ENCODE assay signal across 12 cellular contexts in the genomic region with DNA sequence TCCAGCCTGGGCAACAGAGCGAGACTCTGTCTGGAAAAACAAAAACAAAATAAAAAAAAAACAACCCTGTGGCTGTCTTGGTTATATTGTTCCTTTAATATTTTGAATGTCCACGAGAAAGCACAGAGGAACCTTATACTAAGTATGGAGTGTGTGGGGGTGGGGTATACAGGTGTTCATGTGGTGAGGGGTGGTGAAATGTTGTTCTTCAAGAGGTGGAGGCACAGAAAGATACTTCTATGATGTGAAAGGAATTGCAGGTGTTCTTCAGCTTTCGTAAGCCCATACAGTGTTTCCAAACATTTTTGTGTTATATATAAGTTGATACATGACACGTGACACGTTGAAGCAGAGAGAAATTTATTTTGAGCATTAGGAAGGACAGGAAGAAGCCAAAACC.
"Had no signal": no experiment of that assay in that cellular context is flagged by ENCODE, and none has a peak within 500 bp of the region (broad histone marks: within the 10 kb centered on the region; RNA-seq: fewer than 3 reads in every experiment).

No MANE protein-coding gene starts in this region.

- ATAC-seq: activated CD8-positive, alpha-beta T cell treated with anti-CD3 and anti-CD28 coated beads, Interleukin-2, amount 10 ng/mL, durations not matched to agents 7 days and 5 days; left lobe of liver; pancreas; upper lobe of right lung; WTC11 had no signal

- H3K27me3 ChIP-seq: pancreas, upper lobe of right lung had no signal

- H3K4me1 ChIP-seq: pancreas, upper lobe of right lung had no signal

- H3K36me3 ChIP-seq: pancreas, upper lobe of right lung had no signal

- H3K27ac ChIP-seq: pancreas, SK-N-MC, upper lobe of right lung had no signal

- H3K4me3 ChIP-seq: pancreas, SK-N-MC, upper lobe of right lung had no signal

- H3K9me3 ChIP-seq: pancreas, upper lobe of right lung had no signal

- DNase-seq: activated CD4-positive, alpha-beta T cell treated with anti-CD3 and anti-CD28 coated beads for 48 hours; activated CD8-positive, alpha-beta memory T cell treated with anti-CD3 and anti-CD28 coated beads, Interleukin-2, amount 50 U/mL, for 48 hours; activated CD8-positive, alpha-beta T cell treated with anti-CD3 and anti-CD28 coated beads, Interleukin-2, amount 10 ng/mL, durations not matched to agents 7 days and 5 days; central memory CD4-positive, alpha-beta T cell; effector memory CD4-positive, alpha-beta T cell; pancreas; small intestine; T-helper 1 cell; upper lobe of right lung had no signal
